Comparison of ENCODE assay signal across 1 cellular context in the genomic region with DNA sequence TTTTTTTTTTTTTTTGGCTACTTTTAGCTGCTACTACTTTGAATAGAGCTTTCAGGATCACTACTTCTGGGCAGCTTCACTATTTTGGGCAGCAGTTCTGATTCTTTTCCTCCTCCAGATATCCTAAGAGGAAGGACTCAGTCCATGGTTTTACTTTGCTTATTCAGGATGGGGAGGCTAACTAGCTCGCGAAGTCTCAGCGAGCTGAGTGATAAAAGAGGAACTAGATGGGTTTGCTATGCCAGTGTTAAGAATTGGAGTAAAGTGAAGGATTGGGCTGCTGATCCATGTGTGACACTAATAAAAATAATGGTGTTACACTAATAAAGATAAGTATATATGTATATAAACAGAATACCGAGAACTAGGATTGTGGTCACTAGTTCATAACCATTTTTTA.
TF ChIP-seq lines count a peak whose summit lies in the region.

No MANE protein-coding gene starts in this region.

TF ChIP-seq in GM12878, 131 proteins besides CTCF, POLR2A, EP300 and RAD21:
- peak; percentile 47; the same call in 1 of the 2 replicates for TF ChIP-seq SPI1 (IDR thresholded peaks at IDR 0.05; ENCODE audit: borderline replicate concordance, insufficient read depth, low read depth, low read length)
- TF ChIP-seq TCF12 (IDR thresholded peaks at IDR 0.05; ENCODE audit: low read depth, low read length): no peak
- no peak for TF ChIP-seq ZNF274 (IDR thresholded peaks at IDR 0.05; ENCODE audit: insufficient read depth, insufficient read length)
- no peak for TF ChIP-seq HCFC1 (IDR thresholded peaks at IDR 0.05; ENCODE audit: low read length)
- no peak for TF ChIP-seq CBX5 (IDR thresholded peaks at IDR 0.05; ENCODE audit: low read depth)
- TF ChIP-seq HDAC2 (IDR thresholded peaks at IDR 0.05): no peak
TF ChIP-seq in GM12878: peak in this region for 1.
